8 cellular contexts compared by ENCODE assay signal in the genomic region with DNA sequence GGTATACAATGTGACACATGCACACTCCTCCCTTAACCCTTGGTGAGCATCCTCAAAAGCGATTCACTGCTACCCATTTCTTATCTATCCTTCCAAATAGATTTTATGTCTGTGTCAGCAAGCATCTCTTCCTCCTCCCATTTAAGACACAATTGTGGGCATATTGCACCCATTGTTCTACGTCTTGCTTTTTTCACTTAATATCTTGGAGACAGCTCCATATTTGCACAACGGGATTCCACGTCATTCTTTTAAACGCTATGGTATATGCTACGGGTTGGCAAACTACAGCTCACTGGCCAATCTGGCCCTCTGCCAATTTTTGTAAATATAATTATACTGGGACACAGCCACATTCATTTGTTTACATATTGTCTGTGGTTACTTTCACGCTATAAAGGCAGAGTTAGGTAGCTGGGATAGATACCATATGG.
DNase-seq lines count a peak whose midpoint lies in the region; ATAC-seq and TF ChIP-seq lines count a peak whose summit lies in the region.

No MANE protein-coding gene starts in this region.

- H2AFZ ChIP-seq in ACC112 (ENCODE audit: low read length, unreplicated experiment) = no peak overlapping the region

- ATAC-seq in GM18858 (IDR thresholded peaks at IDR 0.05; ENCODE audit: unreplicated experiment) = no peak
- ATAC-seq in GM18511 (IDR thresholded peaks at IDR 0.05; ENCODE audit: unreplicated experiment) = no peak

- H3K4me3 ChIP-seq in ACC112 (ENCODE audit: low read depth, low read length) (peak overlapping the region; percentile 58), SJSA1 (peak overlapping the region; percentile 1), subcutaneous abdominal adipose tissue (ENCODE audit: low read depth in 1 of 5, low read length in 5 of 5) (peak overlapping the region in 4 of 5 donors; percentile 23 to 41 (median 36))

- TF ChIP-seq CTCF in HFFc6 (IDR thresholded peaks at IDR 0.05) (no peak), GM13977 (IDR thresholded peaks at IDR 0.05; ENCODE audit: extremely low read depth, insufficient read depth, missing control alignments) (no peak)

- H3K27ac ChIP-seq in ACC112 (ENCODE audit: low read depth, low read length) (peak overlapping the region; percentile 98), SJSA1 (peak overlapping the region; percentile 98), subcutaneous abdominal adipose tissue (ENCODE audit: low read depth, low read length) (peak overlapping the region; percentile 99)

- peaks cover 25% of the 10 kb centered on the region for H3K36me3 Mint-ChIP-seq in HFFc6 (ENCODE audit: low read depth)

- DNase-seq in HFFc6 = peak; percentile 79
- peak; percentile 65 to 80 for DNase-seq in SJSA1 (ENCODE audit: low read depth in 1 of 2, low spot score in 2 of 2)
- peak; percentile 74 for DNase-seq in fibroblast of gingiva (ENCODE audit: low read depth)
- no peak for DNase-seq in GM13977 (ENCODE audit: low spot score)

- no peaks in the 10 kb centered on the region for H3K9me3 Mint-ChIP-seq in HFFc6

- H3K4me1 ChIP-seq in ACC112 (ENCODE audit: control insufficient read depth, insufficient read depth, low read length, unreplicated experiment) (peaks cover 82% of the 10 kb centered on the region), SJSA1 (replicated peaks) (peaks cover 88% of the 10 kb centered on the region), subcutaneous abdominal adipose tissue (ENCODE audit: control insufficient read depth in 5 of 5, insufficient read depth in 5 of 5, low read length in 5 of 5) (peaks cover 60 to 99% (median 99%) of the 10 kb centered on the region in 5 donors)

- peak overlapping the region; percentile 89 for H3K27ac Mint-ChIP-seq in HFFc6

- H3K27me3 ChIP-seq in ACC112 (ENCODE audit: insufficient read depth, low read length) = no peaks in the 10 kb centered on the region
- no peaks in the 10 kb centered on the region for H3K27me3 ChIP-seq in SJSA1 (replicated peaks)
- peaks cover 0 to 3% (median 0%) of the 10 kb centered on the region in 5 donors for H3K27me3 ChIP-seq in subcutaneous abdominal adipose tissue (ENCODE audit: control insufficient read depth in 5 of 5, insufficient read depth in 4 of 5, low read length in 5 of 5)

- H3K36me3 ChIP-seq in ACC112 (ENCODE audit: insufficient read depth, low read length) (no peaks in the 10 kb centered on the region), SJSA1 (peaks cover 12% of the 10 kb centered on the region; the same call in 1 of the 2 replicates), subcutaneous abdominal adipose tissue (ENCODE audit: control insufficient read depth in 5 of 5, insufficient read depth in 5 of 5, low read length in 5 of 5) (peaks cover 0 to 8% (median 0%) of the 10 kb centered on the region in 5 donors)

- H3K4me3 Mint-ChIP-seq in HFFc6 = peak overlapping the region; percentile 89

- peak overlapping the region in 1 of 5 donors; percentile 41 for H3K9ac ChIP-seq in subcutaneous abdominal adipose tissue (ENCODE audit: low read length in 5 of 5)

- H3K4me1 Mint-ChIP-seq in HFFc6 (ENCODE audit: low read depth) = peaks cover 99% of the 10 kb centered on the region

- H3K79me2 ChIP-seq in ACC112 (ENCODE audit: control insufficient read depth, insufficient read depth, low read length, unreplicated experiment) = peaks cover 17% of the 10 kb centered on the region

- in situ Hi-C loops in GM13977 (cut with MboI; ENCODE audit: low pct_unique_long_range_greater_than_20kb, low sequenced_read_pairs, unreplicated experiment) = no loop called here

- peaks cover 4% of the 10 kb centered on the region for H3K27me3 Mint-ChIP-seq in HFFc6 (ENCODE audit: insufficient read depth)

- H3K9me3 ChIP-seq in SJSA1 (replicated peaks) = no peaks in the 10 kb centered on the region
- H3K9me3 ChIP-seq in subcutaneous abdominal adipose tissue (ENCODE audit: control insufficient read depth in 5 of 5, low read length in 5 of 5) = no peaks in the 10 kb centered on the region

Comparison
In these comparisons a context has a peak if more than half of its experiments do, and no peak if none do; other contexts are left out.
1. H3K4me3 ChIP-seq: peak in every context shown above with its lines; median percentile 58 in ACC112; 36 in subcutaneous abdominal adipose tissue; 1 in SJSA1.